Comparison of ENCODE assay signal across 8 cellular contexts in the genomic region with DNA sequence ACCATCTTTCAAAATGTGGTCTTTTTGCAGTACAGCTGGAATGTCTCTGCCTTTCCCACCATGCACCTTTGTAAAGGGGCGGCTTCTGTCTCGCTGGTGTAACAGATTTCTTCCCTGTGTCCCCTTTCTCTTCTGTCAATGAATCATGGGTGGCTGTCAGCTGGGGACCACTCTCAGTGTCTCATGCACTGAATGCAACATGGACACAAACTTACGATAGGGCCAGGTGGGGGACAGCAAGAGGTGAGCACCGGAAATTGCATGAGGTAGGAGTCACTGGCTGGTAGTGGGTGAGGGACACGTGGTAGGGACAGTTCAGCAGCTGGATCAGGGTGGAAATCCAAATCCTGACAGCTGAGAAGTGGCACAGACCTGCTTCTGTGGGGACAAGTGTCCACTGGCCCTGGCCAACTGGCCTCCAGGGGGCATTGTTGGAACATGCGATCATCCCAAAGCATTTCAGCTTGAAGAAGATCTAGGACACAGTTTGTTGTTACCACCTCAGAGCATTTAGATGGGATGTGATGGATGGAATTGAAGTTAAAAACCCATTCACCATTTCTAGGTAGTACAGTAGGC.
A peak's percentile ranks its signal among the peaks of the same experiment; 100 is the strongest.
DNase-seq lines count a peak whose midpoint lies in the region; ATAC-seq, FAIRE-seq and TF ChIP-seq lines count a peak whose summit lies in the region.
"Not testable (repeated sequence)": the region's sequence is repeated elsewhere in the genome, so short reads cannot be mapped to it uniquely, and the experiment has no call there.

No MANE protein-coding gene starts in this region.

- H3K27me3 Mint-ChIP-seq in activated CD8-positive, alpha-beta T cell treated with anti-CD3 and anti-CD28 coated beads, Interleukin-2, amount 10 ng/mL, durations not matched to agents 7 days and 5 days (ENCODE audit: low read depth) = not testable (repeated sequence)

- DNase-seq in A172 (ENCODE audit: low spot score) (peak; percentile 59), ELF-1 (ENCODE audit: low read depth, low spot score) (peak; percentile 65), endothelial cell of umbilical vein (ENCODE audit: low read depth, low spot score) (peak; percentile 49), hippocampal formation (lab: John Stamatoyannopoulos, UW) (peak; percentile 24 to 62)
- DNase-seq in OCI-LY7 (ENCODE audit: low spot score); omental fat pad (ENCODE audit: low spot score): not testable (repeated sequence)
- peak; percentile 29 for DNase-seq in activated CD8-positive, alpha-beta T cell treated with anti-CD3 and anti-CD28 coated beads, Interleukin-2, amount 10 ng/mL, durations not matched to agents 7 days and 5 days

- intact Hi-C loops in OCI-LY7 (cut with micrococcal nuclease; ENCODE audit: unreplicated experiment) = not testable (repeated sequence)
- intact Hi-C loops in endothelial cell of umbilical vein (cut with micrococcal nuclease) = loop anchor here (1.0 kb wide), 1 partner anchor 334 kb away; no protein-coding TSS in a partner anchor

- not testable (repeated sequence) for H3K9me1 ChIP-seq in endothelial cell of umbilical vein (replicated peaks; ENCODE audit: control insufficient read depth, extremely low read depth, insufficient read depth, low read length)

- not testable (repeated sequence) for TF ChIP-seq POLR2A in endothelial cell of umbilical vein (IDR thresholded peaks at IDR 0.05; ENCODE audit: low read depth, low read length)

- H3K4me2 ChIP-seq in OCI-LY7 (ENCODE audit: low read length); endothelial cell of umbilical vein (ENCODE audit: insufficient read depth, low read length): not testable (repeated sequence)

- H3K27ac Mint-ChIP-seq in activated CD8-positive, alpha-beta T cell treated with anti-CD3 and anti-CD28 coated beads, Interleukin-2, amount 10 ng/mL, durations not matched to agents 7 days and 5 days = not testable (repeated sequence)

- ATAC-seq in activated CD8-positive, alpha-beta T cell treated with anti-CD3 and anti-CD28 coated beads, Interleukin-2, amount 10 ng/mL, durations not matched to agents 7 days and 5 days = not testable (repeated sequence)
- peak; percentile 32 for ATAC-seq in omental fat pad (ENCODE audit: low FRiP score)

- not testable (repeated sequence) for H3K9me3 ChIP-seq in OCI-LY7 (ENCODE audit: low read length); endothelial cell of umbilical vein (replicated peaks; ENCODE audit: control insufficient read depth, insufficient read depth, low read length)

- not testable (repeated sequence) for H3K36me3 ChIP-seq in OCI-LY7 (ENCODE audit: insufficient read depth, low read length); endothelial cell of umbilical vein (ENCODE audit: control insufficient read depth in 2 of 2, extremely low read depth in 1 of 2, insufficient read depth in 2 of 2, low read length in 2 of 2)

- dilution Hi-C loops in endothelial cell of umbilical vein (cut with MboI; ENCODE audit: extremely low pct_ligation_motif_present, low sequenced_read_pairs) = not testable (repeated sequence)

- CTCF ChIA-PET in OCI-LY7 (lab: Charles Lee; ENCODE audit: unreplicated experiment); activated CD8-positive, alpha-beta T cell treated with anti-CD3 and anti-CD28 coated beads, Interleukin-2, amount 10 ng/mL, durations not matched to agents 7 days and 5 days (lab: Charles Lee): not testable (repeated sequence)
- CTCF ChIA-PET in endothelial cell of umbilical vein (lab: Charles Lee) = interaction anchor here (0.6 to 2.1 kb wide), 9 partner anchors 10 to 498 kb away, joined by 3 to 26 read pairs (median 5); no protein-coding TSS in a partner anchor

- peak; percentile 83 for FAIRE-seq in endothelial cell of umbilical vein (lab: Jason Lieb, UNC)

- TF ChIP-seq CTCF in LNCAP (IDR thresholded peaks at IDR 0.05) = peak; percentile 35; the same call in 1 of the 2 replicates
- TF ChIP-seq CTCF in OCI-LY7 (conservative IDR thresholded peaks at IDR 0.05; ENCODE audit: low read length) = 0 out of 2 replicates have a peak, but pooled peaks have one; percentile 21
- TF ChIP-seq CTCF in endothelial cell of umbilical vein (IDR thresholded peaks at IDR 0.05; ENCODE audit: extremely low read depth in 1 of 2, insufficient read depth in 1 of 2, low read depth in 1 of 2, low read length in 2 of 2) = peak; percentile 35 to 69
- TF ChIP-seq CTCF in omental fat pad (IDR thresholded peaks at IDR 0.05) = not testable (repeated sequence)

- not testable (repeated sequence) for H3K79me2 ChIP-seq in OCI-LY7 (ENCODE audit: insufficient read depth, low read depth, low read length); endothelial cell of umbilical vein (ENCODE audit: control insufficient read depth, insufficient read depth, low read length)

- not testable (repeated sequence) for H3K4me3 Mint-ChIP-seq in activated CD8-positive, alpha-beta T cell treated with anti-CD3 and anti-CD28 coated beads, Interleukin-2, amount 10 ng/mL, durations not matched to agents 7 days and 5 days

- peaks cover 19% of the 10 kb centered on the region for H3K36me3 Mint-ChIP-seq in activated CD8-positive, alpha-beta T cell treated with anti-CD3 and anti-CD28 coated beads, Interleukin-2, amount 10 ng/mL, durations not matched to agents 7 days and 5 days (ENCODE audit: low read depth)

- not testable (repeated sequence) for H3K9ac ChIP-seq in endothelial cell of umbilical vein (replicated peaks; ENCODE audit: extremely low read depth, insufficient read depth, low read length)

- not testable (repeated sequence) for BruUV-seq in OCI-LY7 (replicated peaks; lab: Mats Ljungman, UMichigan); endothelial cell of umbilical vein (replicated peaks; lab: Mats Ljungman, UMichigan)

- not testable (repeated sequence) for H4K20me1 ChIP-seq in OCI-LY7 (ENCODE audit: insufficient read depth, low read length); endothelial cell of umbilical vein (replicated peaks; ENCODE audit: control insufficient read depth, extremely low read depth, insufficient read depth, low read length)

- not testable (repeated sequence) for H3K4me3 ChIP-seq in OCI-LY7 (ENCODE audit: low read depth, low read length, poor library complexity, severe bottlenecking); endothelial cell of umbilical vein (replicated peaks in 1 of 3; ENCODE audit: insufficient read depth in 1 of 3, low read depth in 1 of 3, low read length in 3 of 3)

- not testable (repeated sequence) for H3K9me2 ChIP-seq in OCI-LY7 (ENCODE audit: insufficient read depth, low read length)

- not testable (repeated sequence) for H2AFZ ChIP-seq in OCI-LY7 (ENCODE audit: low read length); endothelial cell of umbilical vein (ENCODE audit: low read depth, low read length)

- POLR2A ChIA-PET in OCI-LY7 (lab: Charles Lee); activated CD8-positive, alpha-beta T cell treated with anti-CD3 and anti-CD28 coated beads, Interleukin-2, amount 10 ng/mL, durations not matched to agents 7 days and 5 days (lab: Charles Lee); endothelial cell of umbilical vein (lab: Charles Lee): not testable (repeated sequence)

- not testable (repeated sequence) for H3K4me1 ChIP-seq in OCI-LY7 (ENCODE audit: insufficient read depth, low read length, poor library complexity, severe bottlenecking); endothelial cell of umbilical vein (ENCODE audit: control insufficient read depth, extremely low read depth, insufficient read depth, low read length)

- not testable (repeated sequence) for H3K9me3 Mint-ChIP-seq in activated CD8-positive, alpha-beta T cell treated with anti-CD3 and anti-CD28 coated beads, Interleukin-2, amount 10 ng/mL, durations not matched to agents 7 days and 5 days (ENCODE audit: insufficient read depth)

- not testable (repeated sequence) for H3K4me1 Mint-ChIP-seq in activated CD8-positive, alpha-beta T cell treated with anti-CD3 and anti-CD28 coated beads, Interleukin-2, amount 10 ng/mL, durations not matched to agents 7 days and 5 days (ENCODE audit: low read depth)

- H3K27ac ChIP-seq in OCI-LY7 (ENCODE audit: low read depth, low read length, poor library complexity, severe bottlenecking); endothelial cell of umbilical vein (ENCODE audit: insufficient read depth, low read depth, low read length): not testable (repeated sequence)

- not testable (repeated sequence) for H3K27me3 ChIP-seq in endothelial cell of umbilical vein (ENCODE audit: control insufficient read depth in 2 of 2, insufficient read depth in 2 of 2, low read length in 2 of 2)
